In genomic region chr17:75695141-75695829, GRCh38 we compare ENCODE assay signal across 15 cellular contexts. TPM values are rescaled to one million over a fixed set of nuclear protein-coding genes. Genes with fewer than 3 reads are reported as not detected.
A peak's percentile ranks its signal among the peaks of the same experiment; 100 is the strongest.
DNase-seq lines count a peak whose midpoint lies in the region; ATAC-seq, FAIRE-seq and TF ChIP-seq lines count a peak whose summit lies in the region.
"Had no signal": no experiment of that assay in that cellular context is flagged by ENCODE, and none has a peak within 500 bp of the region (broad histone marks: within the 10 kb centered on the region; RNA-seq: fewer than 3 reads in every experiment).

No MANE protein-coding gene starts in this region.

- H4K20me1 ChIP-seq in astrocyte (ENCODE audit: insufficient read depth, low read length) (peaks cover 12% of the 10 kb centered on the region), smooth muscle cell (ENCODE audit: low read depth) (peaks cover 58% of the 10 kb centered on the region)

- peaks cover 3% of the 10 kb centered on the region; the same call in 1 of the 2 replicates for H3K9me3 Mint-ChIP-seq in HFFc6
- H3K9me3 Mint-ChIP-seq in astrocyte (ENCODE audit: unreplicated experiment), result no peaks in the 10 kb centered on the region
- no peaks in the 10 kb centered on the region for H3K9me3 Mint-ChIP-seq in CD14-positive monocyte

- H3K9ac ChIP-seq in astrocyte (ENCODE audit: low read length) (peak overlapping the region; percentile 5), smooth muscle cell (ENCODE audit: low read depth) (no peak overlapping the region)

- H3K27ac Mint-ChIP-seq in HFFc6 (peak overlapping the region; percentile 98), astrocyte (ENCODE audit: unreplicated experiment) (peak overlapping the region; percentile 36), CD14-positive monocyte (peak overlapping the region in 2 of 7 donors; percentile 3 to 21)

- ATAC-seq in gastroesophageal sphincter (no peak), HG03442 (IDR thresholded peaks at IDR 0.05; ENCODE audit: unreplicated experiment) (no peak)
- ATAC-seq: right lobe of liver had no signal

- H3K4me2 ChIP-seq in astrocyte (ENCODE audit: low read length) (peak overlapping the region; percentile 78), smooth muscle cell (no peak overlapping the region)

- peaks cover 12% of the 10 kb centered on the region for H3F3A ChIP-seq in smooth muscle cell (ENCODE audit: low read depth)

- H3K4me3 ChIP-seq in astrocyte (ENCODE audit: insufficient read depth, low read depth, low read length), result no peak overlapping the region
- H3K4me3 ChIP-seq in gastroesophageal sphincter, result no peak overlapping the region
- H3K4me3 ChIP-seq in smooth muscle cell, result no peak overlapping the region
- no peak overlapping the region for H3K4me3 ChIP-seq in spleen
- H3K4me3 ChIP-seq: HAP-1, right lobe of liver had no signal

- H3K9me3 ChIP-seq in astrocyte (ENCODE audit: insufficient read depth, low read depth, low read length) (no peaks in the 10 kb centered on the region), gastroesophageal sphincter (no peaks in the 10 kb centered on the region), smooth muscle cell (replicated peaks; ENCODE audit: low read depth) (no peaks in the 10 kb centered on the region), spleen (no peaks in the 10 kb centered on the region)
- H3K9me3 ChIP-seq: HAP-1, right lobe of liver had no signal

- peaks cover 49% of the 10 kb centered on the region for H3K36me3 Mint-ChIP-seq in HFFc6 (ENCODE audit: low read depth)
- H3K36me3 Mint-ChIP-seq in astrocyte (ENCODE audit: low read depth, unreplicated experiment), result peaks cover 42% of the 10 kb centered on the region
- peaks cover 88 to 95% of the 10 kb centered on the region in 2 donors for H3K36me3 Mint-ChIP-seq in CD14-positive monocyte

- H3K79me2 ChIP-seq in astrocyte (ENCODE audit: insufficient read depth, low read length) (peaks cover 54% of the 10 kb centered on the region), smooth muscle cell (ENCODE audit: low read depth) (peaks cover 20% of the 10 kb centered on the region)

- peak overlapping the region; percentile 52 for H3K27ac ChIP-seq in astrocyte (ENCODE audit: low read depth, low read length)
- H3K27ac ChIP-seq in gastroesophageal sphincter, result peak overlapping the region; percentile 20 to 86 (median 85)
- peak overlapping the region; percentile 79 for H3K27ac ChIP-seq in smooth muscle cell (ENCODE audit: low read depth)
- peak overlapping the region in 3 of 8 donors; percentile 74 to 82 (median 81) for H3K27ac ChIP-seq in spleen
- H3K27ac ChIP-seq: right lobe of liver had no signal

- H3K27me3 ChIP-seq in astrocyte (ENCODE audit: insufficient read depth, low read length) (no peaks in the 10 kb centered on the region), gastroesophageal sphincter (no peaks in the 10 kb centered on the region), smooth muscle cell (ENCODE audit: low read depth) (no peaks in the 10 kb centered on the region), spleen (replicated peaks in 1 of 7) (no peaks in the 10 kb centered on the region)
- H3K27me3 ChIP-seq: right lobe of liver had no signal

- H3K36me3 ChIP-seq in astrocyte (ENCODE audit: insufficient read depth, low read length), result peaks cover 12% of the 10 kb centered on the region
- peaks cover 0 to 71% of the 10 kb centered on the region in 2 donors for H3K36me3 ChIP-seq in gastroesophageal sphincter
- no peaks in the 10 kb centered on the region for H3K36me3 ChIP-seq in smooth muscle cell (ENCODE audit: low read depth)
- H3K36me3 ChIP-seq in spleen, result peaks cover 0 to 100% (median 56%) of the 10 kb centered on the region in 6 donors

- H2AFZ ChIP-seq in astrocyte (ENCODE audit: low read depth, low read length) (no peak overlapping the region), smooth muscle cell (ENCODE audit: low read depth) (no peak overlapping the region)

- intact Hi-C loops in spleen (cut with DNase I; ENCODE audit: low total_unique reads) (no loop called here), CD14-positive monocyte (cut with micrococcal nuclease) (no loop called here)

- H3K4me3 Mint-ChIP-seq in HFFc6, result peak overlapping the region; percentile 84
- H3K4me3 Mint-ChIP-seq in astrocyte (ENCODE audit: unreplicated experiment), result peak overlapping the region; percentile 6
- no peak overlapping the region for H3K4me3 Mint-ChIP-seq in CD14-positive monocyte

- WGBS in gastroesophageal sphincter (ENCODE audit: low coverage in 1 of 2), 2 donors, result 86 to 92% methylated on average over 4 to 5 of the region's 7 CpGs
- 75% methylated on average over 7 of the region's 7 CpGs for WGBS in smooth muscle cell (ENCODE audit: low lambda C conversion rate)
- 85 to 91% (median 87%) methylated on average over 7 of the region's 7 CpGs for WGBS in spleen, 5 donors

- no peak for TF ChIP-seq EP300 in gastroesophageal sphincter (IDR thresholded peaks at IDR 0.05)

- no peak for FAIRE-seq in astrocyte (lab: Jason Lieb, UNC)

- H3K27me3 Mint-ChIP-seq in HFFc6 (ENCODE audit: insufficient read depth) (no peaks in the 10 kb centered on the region), astrocyte (ENCODE audit: low read depth, unreplicated experiment) (no peaks in the 10 kb centered on the region), CD14-positive monocyte (ENCODE audit: low read depth in 3 of 3) (no peaks in the 10 kb centered on the region)

- TF ChIP-seq CTCF in HFFc6 (IDR thresholded peaks at IDR 0.05) (no peak), astrocyte (IDR thresholded peaks at IDR 0.05; ENCODE audit: insufficient read depth, low read depth, low read length) (no peak), gastroesophageal sphincter (IDR thresholded peaks at IDR 0.05) (no peak), smooth muscle cell (IDR thresholded peaks at IDR 0.05; ENCODE audit: borderline replicate concordance, insufficient read depth, poor library complexity, severe bottlenecking) (no peak), spleen (IDR thresholded peaks at IDR 0.05 in 8 of 11, conservative IDR thresholded peaks at IDR 0.05 in 3 of 11) (no peak), CD14-positive monocyte (IDR thresholded peaks at IDR 0.05) (no peak)

- DNase-seq in HFFc6 (peak; percentile 89), astrocyte (ENCODE audit: low read depth) (peak; percentile 72), smooth muscle cell (lab: John Stamatoyannopoulos, UW; ENCODE audit: unreplicated experiment) (no peak), spleen (no peak), CD14-positive monocyte (ENCODE audit: low spot score) (no peak)
- DNase-seq: activated T-cell treated with anti-CD3 and anti-CD28 coated beads, Interleukin-2, amount 50 U/mL, for 1 hour; DMS153; effector memory CD4-positive, alpha-beta T cell; kidney glomerular epithelial cell; MM.1S; NCI-H748 treated with DMSO at 0.1 percent for 48 hours; right lobe of liver had no signal

- TF ChIP-seq POLR2A in gastroesophageal sphincter (IDR thresholded peaks at IDR 0.05) (no peak), spleen (IDR thresholded peaks at IDR 0.05) (no peak)

- H3K4me1 ChIP-seq in astrocyte (ENCODE audit: insufficient read depth, low read length) (peaks cover 81% of the 10 kb centered on the region), gastroesophageal sphincter (peaks cover 0 to 78% (median 25%) of the 10 kb centered on the region in 3 donors), smooth muscle cell (ENCODE audit: low read depth) (peaks cover 23% of the 10 kb centered on the region), spleen (peaks cover 2 to 87% (median 51%) of the 10 kb centered on the region in 6 donors)
- H3K4me1 ChIP-seq: HAP-1 had no signal

- peaks cover 84% of the 10 kb centered on the region for H3K4me1 Mint-ChIP-seq in HFFc6 (ENCODE audit: low read depth)
- peaks cover 63% of the 10 kb centered on the region for H3K4me1 Mint-ChIP-seq in astrocyte (ENCODE audit: low read depth, unreplicated experiment)
- H3K4me1 Mint-ChIP-seq in CD14-positive monocyte, result peaks cover 13% of the 10 kb centered on the region

RNA-seq across cellular contexts. Expression of gene ITGB4, which starts 26.0 kb away (rescaled TPM):
- total RNA-seq in HFFc6 (2021; fragmentation: NEBNext Ultra II Directional; extraction: Animal tissue kit (Norgen Biotek cat#: 25700)), result 1 to 10 TPM in 1 of 6 experiments, under 1 TPM in 4, not detected in 1; 0.28 to 1.0 (median 0.76) TPM
- total RNA-seq in astrocyte (2.1 and 6.6 TPM in 2 replicates), gastroesophageal sphincter (10 to 100 TPM; 31.1 to 66.3 (median 41.8) TPM), smooth muscle cell (66.0 and 83.8 TPM in 2 replicates), spleen (100 to 1,000 TPM in 3 of 7 donors, 10 to 100 TPM in 4; 80.4 to 205 (median 90.1) TPM)
- polyA plus RNA-seq in smooth muscle cell (47.2 and 233 TPM in 2 replicates), spleen (10 to 100 TPM; 16.6 to 49.9 (median 30.1) TPM), CD14-positive monocyte (under 1 TPM in 1 of 2 donors, not detected in 1; 0.82 TPM)

RNA-seq across cellular contexts. Expression of gene SAP30BP, which starts 28.1 kb away (rescaled TPM):
- total RNA-seq in HFFc6 (2021; fragmentation: NEBNext Ultra II Directional; extraction: Animal tissue kit (Norgen Biotek cat#: 25700)), result 10 to 100 TPM; 68.4 to 81.5 (median 71.4) TPM
- total RNA-seq in astrocyte (98.1 and 99.2 TPM in 2 replicates), gastroesophageal sphincter (10 to 100 TPM; 68.2 to 87.2 (median 77.2) TPM), smooth muscle cell (75.4 and 87.7 TPM in 2 replicates), spleen (100 to 1,000 TPM in 3 of 7 donors, 10 to 100 TPM in 4; 71.6 to 110 (median 82.1) TPM)
- polyA plus RNA-seq in smooth muscle cell (119 and 135 TPM in 2 replicates), spleen (10 to 100 TPM; 53.8 to 76.7 (median 70.4) TPM), CD14-positive monocyte (10 to 100 TPM; 43.8 to 61.6 TPM)

RNA-seq across cellular contexts. Expression of gene RECQL5, which starts 28.3 kb away (rescaled TPM):
- 10 to 100 TPM; 18.7 to 22.6 (median 21.2) TPM for total RNA-seq in HFFc6 (2021; fragmentation: NEBNext Ultra II Directional; extraction: Animal tissue kit (Norgen Biotek cat#: 25700))
- total RNA-seq in astrocyte (24.6 and 25.9 TPM in 2 replicates), gastroesophageal sphincter (10 to 100 TPM in 3 of 4 donors, 1 to 10 TPM in 1; 6.4 to 15.1 (median 13.6) TPM), smooth muscle cell (12.5 and 38.2 TPM in 2 replicates), spleen (10 to 100 TPM; 25.7 to 51.0 (median 37.6) TPM)
- polyA plus RNA-seq in smooth muscle cell (15.4 and 15.7 TPM in 2 replicates), spleen (10 to 100 TPM; 28.2 to 48.8 (median 47.4) TPM), CD14-positive monocyte (1 to 10 TPM; 3.1 to 4.4 TPM)

Comparison
In these comparisons a context has a peak if more than half of its experiments do, and no peak if none do; other contexts are left out.
1. DNase-seq: peak in HFFc6 (single experiment) and astrocyte (single experiment); none in smooth muscle cell (single experiment), spleen (single experiment) and CD14-positive monocyte (single experiment).
2. H3K4me3 Mint-ChIP-seq: peak in HFFc6 (single experiment) and astrocyte (single experiment); none in CD14-positive monocyte (0 of 2).